In the genomic region with DNA sequence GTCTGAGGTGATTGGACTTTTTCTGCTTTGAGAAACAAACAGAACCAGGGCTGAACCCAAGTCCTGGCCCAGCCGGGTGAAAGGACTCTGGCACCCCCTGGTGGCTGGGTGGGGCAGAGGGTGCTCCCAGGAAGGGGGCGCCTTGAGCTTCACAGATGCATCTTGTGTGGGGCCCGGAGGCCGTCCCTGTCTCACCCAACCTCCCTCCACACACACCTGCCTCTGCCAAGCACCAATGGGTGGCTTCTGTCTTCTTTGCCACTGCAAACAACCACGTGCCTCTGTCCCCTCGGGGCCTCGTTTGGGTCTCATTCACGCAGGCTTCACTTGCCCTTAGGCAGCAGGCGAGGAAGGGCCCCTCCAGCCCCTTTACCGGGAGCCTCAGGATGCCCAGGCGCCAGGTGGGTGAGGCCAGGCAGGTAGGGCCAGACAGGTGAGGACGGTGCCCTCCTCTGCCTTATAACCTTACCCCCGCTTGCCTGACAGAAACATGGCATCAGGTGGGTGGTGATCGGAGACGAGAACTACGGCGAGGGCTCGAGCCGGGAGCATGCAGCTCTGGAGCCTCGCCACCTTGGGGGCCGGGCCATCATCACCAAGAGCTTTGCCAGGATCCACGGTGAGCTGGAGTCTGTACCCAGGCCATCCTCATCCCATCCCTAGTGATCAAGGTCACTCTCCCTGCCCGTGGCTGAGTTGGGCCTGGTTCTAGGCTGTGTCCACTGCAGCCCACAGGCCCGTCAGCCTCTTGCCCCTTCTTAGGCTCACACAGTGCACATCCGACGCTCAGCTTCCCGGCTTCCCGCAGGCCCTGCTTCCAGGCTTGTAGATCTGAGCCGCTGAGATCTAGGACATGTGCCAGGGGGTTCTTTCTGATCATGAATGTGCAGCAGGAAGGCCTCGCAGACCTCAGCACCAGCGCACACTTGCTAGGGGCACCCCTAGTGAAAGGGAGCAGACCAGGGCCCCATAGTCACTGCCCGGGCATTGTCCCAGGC, we compare ENCODE assay signal across 8 cellular contexts. TPM values are rescaled to one million over a fixed set of nuclear protein-coding genes. Genes with fewer than 3 reads are reported as not detected.
DNase-seq lines count a peak whose midpoint lies in the region; ATAC-seq and TF ChIP-seq lines count a peak whose summit lies in the region.

No MANE protein-coding gene starts in this region.

- ATAC-seq in activated CD8-positive, alpha-beta memory T cell treated with anti-CD3 and anti-CD28 coated beads, Interleukin-2, amount 10 ng/mL, durations not matched to agents 7 days and 5 days = peak; percentile 75
- ATAC-seq in HG02885 (IDR thresholded peaks at IDR 0.05; ENCODE audit: poor library complexity, unreplicated experiment) (no peak), HG02938 (IDR thresholded peaks at IDR 0.05; ENCODE audit: unreplicated experiment) (no peak)

- CTCF ChIA-PET in activated CD8-positive, alpha-beta memory T cell treated with anti-CD3 and anti-CD28 coated beads, Interleukin-2, amount 10 ng/mL, durations not matched to agents 7 days and 5 days (lab: Charles Lee) = interaction anchor here (0.6 to 3.9 kb wide), 27 partner anchors 9 to 429 kb away, joined by 3 to 23 read pairs (median 4); partner anchors contain the start of genes ACO2, PHF5A and PMM1

- H3K4me2 ChIP-seq in DOHH2 (ENCODE audit: low read length) (no peak overlapping the region), neural progenitor cell (no peak overlapping the region)

- peaks cover 13% of the 10 kb centered on the region for H3K4me1 Mint-ChIP-seq in activated CD8-positive, alpha-beta memory T cell treated with anti-CD3 and anti-CD28 coated beads, Interleukin-2, amount 10 ng/mL, durations not matched to agents 7 days and 5 days
- H3K4me1 Mint-ChIP-seq in neural progenitor cell = peaks cover 2% of the 10 kb centered on the region

- H3F3A ChIP-seq in DOHH2 (ENCODE audit: control insufficient read depth, insufficient read depth) (peaks cover 6% of the 10 kb centered on the region; the same call in 1 of the 2 replicates), neural progenitor cell (ENCODE audit: low read depth) (peaks cover 14% of the 10 kb centered on the region)

- H3K4me1 ChIP-seq in DOHH2 (ENCODE audit: control insufficient read depth, low read length) (peaks cover 11% of the 10 kb centered on the region), neural progenitor cell (no peaks in the 10 kb centered on the region)

- no peaks in the 10 kb centered on the region for H3K9me3 ChIP-seq in DOHH2 (ENCODE audit: control insufficient read depth, insufficient read depth, low read length)
- H3K9me3 ChIP-seq in neural progenitor cell (ENCODE audit: low read depth) = no peaks in the 10 kb centered on the region

- H3K9me2 ChIP-seq in DOHH2 (replicated peaks; ENCODE audit: control insufficient read depth, low read length) = no peaks in the 10 kb centered on the region

- H3K9me3 Mint-ChIP-seq in activated CD8-positive, alpha-beta memory T cell treated with anti-CD3 and anti-CD28 coated beads, Interleukin-2, amount 10 ng/mL, durations not matched to agents 7 days and 5 days (ENCODE audit: low read depth) = no peaks in the 10 kb centered on the region
- no peaks in the 10 kb centered on the region for H3K9me3 Mint-ChIP-seq in neural progenitor cell

- TF ChIP-seq CTCF in DOHH2 (IDR thresholded peaks at IDR 0.05; ENCODE audit: low read depth, low read length, poor library complexity, severe bottlenecking) (peak; percentile 99), NB4 (IDR thresholded peaks at IDR 0.05; ENCODE audit: low read depth, low read length) (peak; percentile 80), neural progenitor cell (IDR thresholded peaks at IDR 0.05) (peak; percentile 78)

- H3K79me2 ChIP-seq in DOHH2 (ENCODE audit: control insufficient read depth, low read length) = peaks cover 10% of the 10 kb centered on the region; the same call in 1 of the 2 replicates
- H3K79me2 ChIP-seq in neural progenitor cell (ENCODE audit: low read depth) = no peaks in the 10 kb centered on the region

- H3K27ac ChIP-seq in DOHH2 (ENCODE audit: low read depth, low read length) = no peak overlapping the region
- H3K27ac ChIP-seq in neural progenitor cell = peak overlapping the region; percentile 45

- H3K27me3 ChIP-seq in DOHH2 (ENCODE audit: control insufficient read depth, low read length) (no peaks in the 10 kb centered on the region), neural progenitor cell (no peaks in the 10 kb centered on the region)

- peaks cover 4% of the 10 kb centered on the region; the same call in 1 of the 2 replicates for H4K20me1 ChIP-seq in DOHH2 (ENCODE audit: control insufficient read depth, insufficient read depth, low read depth, low read length)
- H4K20me1 ChIP-seq in neural progenitor cell (ENCODE audit: low read depth) = peaks cover 4% of the 10 kb centered on the region

- peaks cover 89% of the 10 kb centered on the region for H3K36me3 ChIP-seq in DOHH2 (ENCODE audit: control insufficient read depth, low read length)
- H3K36me3 ChIP-seq in neural progenitor cell = no peaks in the 10 kb centered on the region

- no peak overlapping the region for H3K4me3 Mint-ChIP-seq in activated CD8-positive, alpha-beta memory T cell treated with anti-CD3 and anti-CD28 coated beads, Interleukin-2, amount 10 ng/mL, durations not matched to agents 7 days and 5 days
- no peak overlapping the region for H3K4me3 Mint-ChIP-seq in neural progenitor cell

- no peaks in the 10 kb centered on the region for H3K27me3 Mint-ChIP-seq in activated CD8-positive, alpha-beta memory T cell treated with anti-CD3 and anti-CD28 coated beads, Interleukin-2, amount 10 ng/mL, durations not matched to agents 7 days and 5 days
- peaks cover 4% of the 10 kb centered on the region for H3K27me3 Mint-ChIP-seq in neural progenitor cell (ENCODE audit: insufficient read depth, low read depth)

- no peak overlapping the region for H2AFZ ChIP-seq in neural progenitor cell (replicated peaks)

- H3K9ac ChIP-seq in neural progenitor cell = no peak overlapping the region

- H3K4me3 ChIP-seq in DOHH2 (ENCODE audit: low read length) (no peak overlapping the region), NB4 (ENCODE audit: low read depth, low read length) (no peak overlapping the region), neural progenitor cell (no peak overlapping the region)

- TF ChIP-seq POLR2A in NB4 (IDR thresholded peaks at IDR 0.05; ENCODE audit: extremely low read depth, insufficient read length) = no peak

- H3K27ac Mint-ChIP-seq in activated CD8-positive, alpha-beta memory T cell treated with anti-CD3 and anti-CD28 coated beads, Interleukin-2, amount 10 ng/mL, durations not matched to agents 7 days and 5 days = peak overlapping the region; percentile 34
- peak overlapping the region; percentile 17 for H3K27ac Mint-ChIP-seq in neural progenitor cell

- peaks cover 12% of the 10 kb centered on the region for H3K36me3 Mint-ChIP-seq in activated CD8-positive, alpha-beta memory T cell treated with anti-CD3 and anti-CD28 coated beads, Interleukin-2, amount 10 ng/mL, durations not matched to agents 7 days and 5 days
- H3K36me3 Mint-ChIP-seq in neural progenitor cell = peaks cover 21% of the 10 kb centered on the region

- peak; percentile 49 for DNase-seq in NB4 (ENCODE audit: low read depth)
- DNase-seq in activated CD8-positive, alpha-beta memory T cell treated with anti-CD3 and anti-CD28 coated beads, Interleukin-2, amount 10 ng/mL, durations not matched to agents 7 days and 5 days = peak; percentile 71
- peak; percentile 30 for DNase-seq in epidermal melanocyte (ENCODE audit: insufficient read length, low spot score)
- peak; percentile 47 for DNase-seq in neural progenitor cell (ENCODE audit: low spot score)
- DNase-seq in superior temporal gyrus (ENCODE audit: extremely low spot score) = peak; percentile 67

RNA-seq across cellular contexts. Expression of gene POLR3H, which starts 17.2 kb away (rescaled TPM):
- 10 to 100 TPM; 32.4 to 43.7 TPM for total RNA-seq in activated CD8-positive, alpha-beta memory T cell treated with anti-CD3 and anti-CD28 coated beads, Interleukin-2, amount 10 ng/mL, durations not matched to agents 7 days and 5 days
- 15.2 and 18.7 TPM in 2 replicates for total RNA-seq in neural progenitor cell (ENCODE audit: low replicate concordance)

RNA-seq across cellular contexts. Expression of gene CSDC2, which starts 33.7 kb away (rescaled TPM):
- total RNA-seq in activated CD8-positive, alpha-beta memory T cell treated with anti-CD3 and anti-CD28 coated beads, Interleukin-2, amount 10 ng/mL, durations not matched to agents 7 days and 5 days = not detected
- total RNA-seq in neural progenitor cell (ENCODE audit: low replicate concordance) = 1.3 TPM in 1 of 2 replicates, not detected in the other

RNA-seq across cellular contexts. Expression of gene ACO2, which starts 58.2 kb away (rescaled TPM):
- total RNA-seq in activated CD8-positive, alpha-beta memory T cell treated with anti-CD3 and anti-CD28 coated beads, Interleukin-2, amount 10 ng/mL, durations not matched to agents 7 days and 5 days = 10 to 100 TPM; 90.0 to 93.3 TPM
- total RNA-seq in neural progenitor cell (ENCODE audit: low replicate concordance) = 36.6 and 61.8 TPM in 2 replicates

RNA-seq across cellular contexts. Expression of gene PHF5A, which starts 58.6 kb away (rescaled TPM):
- 10 to 100 TPM; 54.5 to 75.0 TPM for total RNA-seq in activated CD8-positive, alpha-beta memory T cell treated with anti-CD3 and anti-CD28 coated beads, Interleukin-2, amount 10 ng/mL, durations not matched to agents 7 days and 5 days
- total RNA-seq in neural progenitor cell (ENCODE audit: low replicate concordance) = 106 and 114 TPM in 2 replicates
